ENCODE assay signal across 9 cellular contexts in genomic region chr14:65255029-65255545, GRCh38.
DNase-seq lines count a peak whose midpoint lies in the region; ATAC-seq lines count a peak whose summit lies in the region.
"Had no signal": no experiment of that assay in that cellular context is flagged by ENCODE, and none has a peak within 500 bp of the region (broad histone marks: within the 10 kb centered on the region; RNA-seq: fewer than 3 reads in every experiment).

No MANE protein-coding gene starts in this region.

- no peaks in the 10 kb centered on the region for H3K36me3 ChIP-seq in aorta (ENCODE audit: control insufficient read depth in 1 of 2, insufficient read depth in 2 of 2, low read length in 1 of 2)

- H3K9me3 ChIP-seq in aorta (ENCODE audit: control insufficient read depth, low read length): peaks cover 2% of the 10 kb centered on the region

- H3K27ac Mint-ChIP-seq in activated T-helper 17 cell treated with anti-CD3 and anti-CD28 coated beads, Interleukin-2, amount 50 U/mL, for 72 hours: peak overlapping the region; percentile 41

- H3K36me3 Mint-ChIP-seq in activated T-helper 17 cell treated with anti-CD3 and anti-CD28 coated beads, Interleukin-2, amount 50 U/mL, for 72 hours (ENCODE audit: low read depth): no peaks in the 10 kb centered on the region
- H3K36me3 Mint-ChIP-seq: natural killer cell treated with Interleukin-12 subunit alpha and Interleukin-12 subunit beta and Interleukin-15 and Interleukin-18, amount 100 ng/mL, for 72 hours had no signal

- no peak overlapping the region for H3K27ac ChIP-seq in aorta (ENCODE audit: low read depth in 1 of 2, low read length in 2 of 2)

- intact Hi-C loops in aorta (cut with DNase I): no loop called here

- DNase-seq in A172 (ENCODE audit: low spot score): peak; percentile 68
- peak; percentile 79 for DNase-seq in HCEC 1CT
- DNase-seq in iris pigment epithelial cell (ENCODE audit: low read depth): peak; percentile 75
- DNase-seq in aorta: no peak
- DNase-seq in NCI-H187 treated with DMSO at 0.1 percent for 48 hours (lab: John Stamatoyannopoulos, UW): no peak
- DNase-seq in NCI-H2171 (lab: John Stamatoyannopoulos, UW): no peak

- peaks cover 8% of the 10 kb centered on the region for H3K4me1 Mint-ChIP-seq in activated T-helper 17 cell treated with anti-CD3 and anti-CD28 coated beads, Interleukin-2, amount 50 U/mL, for 72 hours

- no peaks in the 10 kb centered on the region for H3K27me3 ChIP-seq in aorta (ENCODE audit: control insufficient read depth in 1 of 2, insufficient read depth in 2 of 2, low read length in 1 of 2)

- 49 to 58% methylated on average over 5 of the region's 5 CpGs for WGBS in aorta, 2 donors

- H3K4me3 Mint-ChIP-seq in activated T-helper 17 cell treated with anti-CD3 and anti-CD28 coated beads, Interleukin-2, amount 50 U/mL, for 72 hours: no peak overlapping the region
- H3K4me3 Mint-ChIP-seq: natural killer cell treated with Interleukin-12 subunit alpha and Interleukin-12 subunit beta and Interleukin-15 and Interleukin-18, amount 100 ng/mL, for 72 hours had no signal

- no peaks in the 10 kb centered on the region for H3K4me1 ChIP-seq in aorta (ENCODE audit: control insufficient read depth in 1 of 2, insufficient read depth in 2 of 2, low read length in 2 of 2)

- H3K4me3 ChIP-seq in aorta (ENCODE audit: low read length in 2 of 2): no peak overlapping the region

- no peaks in the 10 kb centered on the region for H3K9me3 Mint-ChIP-seq in activated T-helper 17 cell treated with anti-CD3 and anti-CD28 coated beads, Interleukin-2, amount 50 U/mL, for 72 hours
- H3K9me3 Mint-ChIP-seq: natural killer cell treated with Interleukin-12 subunit alpha and Interleukin-12 subunit beta and Interleukin-15 and Interleukin-18, amount 100 ng/mL, for 72 hours had no signal

- peak; percentile 65 for ATAC-seq in activated T-helper 17 cell treated with anti-CD3 and anti-CD28 coated beads, Interleukin-2, amount 50 U/mL, for 72 hours (replicated peaks)
- ATAC-seq in aorta (ENCODE audit: low FRiP score): no peak
- ATAC-seq in GM18511 (IDR thresholded peaks at IDR 0.05; ENCODE audit: unreplicated experiment): no peak
- ATAC-seq: natural killer cell treated with Interleukin-12 subunit alpha and Interleukin-12 subunit beta and Interleukin-15 and Interleukin-18, amount 100 ng/mL, for 72 hours had no signal

- H3K27me3 Mint-ChIP-seq in activated T-helper 17 cell treated with anti-CD3 and anti-CD28 coated beads, Interleukin-2, amount 50 U/mL, for 72 hours: no peaks in the 10 kb centered on the region

Comparison
In these comparisons a context has a peak if more than half of its experiments do, and no peak if none do; other contexts are left out.
1. DNase-seq: peak in A172 (single experiment), HCEC 1CT (single experiment) and iris pigment epithelial cell (single experiment); none in aorta (0 of 2), NCI-H187 treated with DMSO at 0.1 percent for 48 hours (single experiment) and NCI-H2171 (single experiment).